Comparison of ENCODE assay signal across 1 cellular context in the genomic region with DNA sequence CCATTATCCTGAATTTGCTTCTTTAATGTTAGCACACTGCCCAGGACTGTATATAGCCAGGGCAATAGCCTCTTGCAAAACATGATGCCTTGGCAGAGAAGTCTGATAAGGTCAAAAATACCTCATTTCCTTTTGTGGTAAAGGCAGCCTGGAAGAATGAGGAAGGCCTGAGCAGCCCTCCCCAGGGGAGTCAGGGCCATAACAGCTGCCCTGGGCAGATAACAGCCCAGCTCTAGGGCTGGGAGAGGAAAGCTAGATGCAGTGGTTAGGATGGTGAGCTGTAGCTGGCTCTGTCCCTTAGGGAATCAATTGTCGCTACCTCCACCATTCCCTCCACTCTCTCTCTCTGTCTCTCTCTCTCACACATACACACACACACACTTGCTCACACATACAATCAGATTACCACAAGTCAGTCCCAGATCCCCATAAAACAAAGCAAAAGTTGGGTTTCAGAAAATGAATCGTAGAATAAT.
TF ChIP-seq lines count a peak whose summit lies in the region.

No MANE protein-coding gene starts in this region.

TF ChIP-seq in K562, 482 proteins besides CTCF, POLR2A, EP300 and RAD21 (continued from another document and continues in another):
- TF ChIP-seq, protein P1, sequence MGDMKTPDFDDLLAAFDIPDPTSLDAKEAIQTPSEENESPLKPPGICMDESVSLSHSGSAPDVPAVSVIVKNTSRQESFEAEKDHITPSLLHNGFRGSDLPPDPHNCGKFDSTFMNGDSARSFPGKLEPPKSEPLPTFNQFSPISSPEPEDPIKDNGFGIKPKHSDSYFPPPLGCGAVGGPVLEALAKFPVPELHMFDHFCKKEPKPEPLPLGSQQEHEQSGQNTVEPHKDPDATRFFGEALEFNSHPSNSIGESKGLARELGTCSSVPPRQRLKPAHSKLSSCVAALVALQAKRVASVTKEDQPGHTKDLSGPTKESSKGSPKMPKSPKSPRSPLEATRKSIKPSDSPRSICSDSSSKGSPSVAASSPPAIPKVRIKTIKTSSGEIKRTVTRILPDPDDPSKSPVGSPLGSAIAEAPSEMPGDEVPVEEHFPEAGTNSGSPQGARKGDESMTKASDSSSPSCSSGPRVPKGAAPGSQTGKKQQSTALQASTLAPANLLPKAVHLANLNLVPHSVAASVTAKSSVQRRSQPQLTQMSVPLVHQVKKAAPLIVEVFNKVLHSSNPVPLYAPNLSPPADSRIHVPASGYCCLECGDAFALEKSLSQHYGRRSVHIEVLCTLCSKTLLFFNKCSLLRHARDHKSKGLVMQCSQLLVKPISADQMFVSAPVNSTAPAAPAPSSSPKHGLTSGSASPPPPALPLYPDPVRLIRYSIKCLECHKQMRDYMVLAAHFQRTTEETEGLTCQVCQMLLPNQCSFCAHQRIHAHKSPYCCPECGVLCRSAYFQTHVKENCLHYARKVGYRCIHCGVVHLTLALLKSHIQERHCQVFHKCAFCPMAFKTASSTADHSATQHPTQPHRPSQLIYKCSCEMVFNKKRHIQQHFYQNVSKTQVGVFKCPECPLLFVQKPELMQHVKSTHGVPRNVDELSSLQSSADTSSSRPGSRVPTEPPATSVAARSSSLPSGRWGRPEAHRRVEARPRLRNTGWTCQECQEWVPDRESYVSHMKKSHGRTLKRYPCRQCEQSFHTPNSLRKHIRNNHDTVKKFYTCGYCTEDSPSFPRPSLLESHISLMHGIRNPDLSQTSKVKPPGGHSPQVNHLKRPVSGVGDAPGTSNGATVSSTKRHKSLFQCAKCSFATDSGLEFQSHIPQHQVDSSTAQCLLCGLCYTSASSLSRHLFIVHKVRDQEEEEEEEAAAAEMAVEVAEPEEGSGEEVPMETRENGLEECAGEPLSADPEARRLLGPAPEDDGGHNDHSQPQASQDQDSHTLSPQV (IDR thresholded peaks at IDR 0.05): peak; percentile 53
- TF ChIP-seq BCOR (IDR thresholded peaks at IDR 0.05): no peak
- TF ChIP-seq, protein P2, sequence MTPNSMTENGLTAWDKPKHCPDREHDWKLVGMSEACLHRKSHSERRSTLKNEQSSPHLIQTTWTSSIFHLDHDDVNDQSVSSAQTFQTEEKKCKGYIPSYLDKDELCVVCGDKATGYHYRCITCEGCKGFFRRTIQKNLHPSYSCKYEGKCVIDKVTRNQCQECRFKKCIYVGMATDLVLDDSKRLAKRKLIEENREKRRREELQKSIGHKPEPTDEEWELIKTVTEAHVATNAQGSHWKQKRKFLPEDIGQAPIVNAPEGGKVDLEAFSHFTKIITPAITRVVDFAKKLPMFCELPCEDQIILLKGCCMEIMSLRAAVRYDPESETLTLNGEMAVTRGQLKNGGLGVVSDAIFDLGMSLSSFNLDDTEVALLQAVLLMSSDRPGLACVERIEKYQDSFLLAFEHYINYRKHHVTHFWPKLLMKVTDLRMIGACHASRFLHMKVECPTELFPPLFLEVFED (CRISPR knock-in tag; conservative IDR thresholded peaks at IDR 0.05): peak; percentile 33; the same call in 1 of the 2 replicates
- TF ChIP-seq ZBTB17 (CRISPR knock-in tag; IDR thresholded peaks at IDR 0.05): peak; percentile 46; the same call in 1 of the 2 replicates
- TF ChIP-seq GABPA (tag; conservative IDR thresholded peaks at IDR 0.05; ENCODE audit: low read depth): peak; percentile 78
- peak; percentile 93 for TF ChIP-seq PML (IDR thresholded peaks at IDR 0.05; ENCODE audit: low read length)
- TF ChIP-seq, protein P3, sequence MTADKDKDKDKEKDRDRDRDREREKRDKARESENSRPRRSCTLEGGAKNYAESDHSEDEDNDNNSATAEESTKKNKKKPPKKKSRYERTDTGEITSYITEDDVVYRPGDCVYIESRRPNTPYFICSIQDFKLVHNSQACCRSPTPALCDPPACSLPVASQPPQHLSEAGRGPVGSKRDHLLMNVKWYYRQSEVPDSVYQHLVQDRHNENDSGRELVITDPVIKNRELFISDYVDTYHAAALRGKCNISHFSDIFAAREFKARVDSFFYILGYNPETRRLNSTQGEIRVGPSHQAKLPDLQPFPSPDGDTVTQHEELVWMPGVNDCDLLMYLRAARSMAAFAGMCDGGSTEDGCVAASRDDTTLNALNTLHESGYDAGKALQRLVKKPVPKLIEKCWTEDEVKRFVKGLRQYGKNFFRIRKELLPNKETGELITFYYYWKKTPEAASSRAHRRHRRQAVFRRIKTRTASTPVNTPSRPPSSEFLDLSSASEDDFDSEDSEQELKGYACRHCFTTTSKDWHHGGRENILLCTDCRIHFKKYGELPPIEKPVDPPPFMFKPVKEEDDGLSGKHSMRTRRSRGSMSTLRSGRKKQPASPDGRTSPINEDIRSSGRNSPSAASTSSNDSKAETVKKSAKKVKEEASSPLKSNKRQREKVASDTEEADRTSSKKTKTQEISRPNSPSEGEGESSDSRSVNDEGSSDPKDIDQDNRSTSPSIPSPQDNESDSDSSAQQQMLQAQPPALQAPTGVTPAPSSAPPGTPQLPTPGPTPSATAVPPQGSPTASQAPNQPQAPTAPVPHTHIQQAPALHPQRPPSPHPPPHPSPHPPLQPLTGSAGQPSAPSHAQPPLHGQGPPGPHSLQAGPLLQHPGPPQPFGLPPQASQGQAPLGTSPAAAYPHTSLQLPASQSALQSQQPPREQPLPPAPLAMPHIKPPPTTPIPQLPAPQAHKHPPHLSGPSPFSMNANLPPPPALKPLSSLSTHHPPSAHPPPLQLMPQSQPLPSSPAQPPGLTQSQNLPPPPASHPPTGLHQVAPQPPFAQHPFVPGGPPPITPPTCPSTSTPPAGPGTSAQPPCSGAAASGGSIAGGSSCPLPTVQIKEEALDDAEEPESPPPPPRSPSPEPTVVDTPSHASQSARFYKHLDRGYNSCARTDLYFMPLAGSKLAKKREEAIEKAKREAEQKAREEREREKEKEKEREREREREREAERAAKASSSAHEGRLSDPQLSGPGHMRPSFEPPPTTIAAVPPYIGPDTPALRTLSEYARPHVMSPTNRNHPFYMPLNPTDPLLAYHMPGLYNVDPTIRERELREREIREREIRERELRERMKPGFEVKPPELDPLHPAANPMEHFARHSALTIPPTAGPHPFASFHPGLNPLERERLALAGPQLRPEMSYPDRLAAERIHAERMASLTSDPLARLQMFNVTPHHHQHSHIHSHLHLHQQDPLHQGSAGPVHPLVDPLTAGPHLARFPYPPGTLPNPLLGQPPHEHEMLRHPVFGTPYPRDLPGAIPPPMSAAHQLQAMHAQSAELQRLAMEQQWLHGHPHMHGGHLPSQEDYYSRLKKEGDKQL (CRISPR knock-in tag; IDR thresholded peaks at IDR 0.05; ENCODE audit: borderline replicate concordance): no peak
- TF ChIP-seq CEBPB (tag; IDR thresholded peaks at IDR 0.05): peak; percentile 97
- peak; percentile 30 for TF ChIP-seq TBP (optimal IDR thresholded peaks at IDR 0.05; ENCODE audit: low read depth, low read length)
- TF ChIP-seq, protein P4, sequence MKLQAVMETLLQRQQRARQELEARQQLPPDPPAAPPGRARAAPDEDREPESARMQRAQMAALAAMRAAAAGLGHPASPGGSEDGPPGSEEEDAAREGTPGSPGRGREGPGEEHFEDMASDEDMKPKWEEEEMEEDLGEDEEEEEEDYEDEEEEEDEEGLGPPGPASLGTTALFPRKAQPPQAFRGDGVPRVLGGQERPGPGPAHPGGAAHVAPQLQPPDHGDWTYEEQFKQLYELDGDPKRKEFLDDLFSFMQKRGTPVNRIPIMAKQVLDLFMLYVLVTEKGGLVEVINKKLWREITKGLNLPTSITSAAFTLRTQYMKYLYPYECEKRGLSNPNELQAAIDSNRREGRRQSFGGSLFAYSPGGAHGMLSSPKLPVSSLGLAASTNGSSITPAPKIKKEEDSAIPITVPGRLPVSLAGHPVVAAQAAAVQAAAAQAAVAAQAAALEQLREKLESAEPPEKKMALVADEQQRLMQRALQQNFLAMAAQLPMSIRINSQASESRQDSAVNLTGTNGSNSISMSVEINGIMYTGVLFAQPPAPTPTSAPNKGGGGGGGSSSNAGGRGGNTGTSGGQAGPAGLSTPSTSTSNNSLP (IDR thresholded peaks at IDR 0.05; ENCODE audit: borderline replicate concordance, low read depth, low read length): peak; percentile 49; the same call in 1 of the 2 replicates
- TF ChIP-seq, protein P5, sequence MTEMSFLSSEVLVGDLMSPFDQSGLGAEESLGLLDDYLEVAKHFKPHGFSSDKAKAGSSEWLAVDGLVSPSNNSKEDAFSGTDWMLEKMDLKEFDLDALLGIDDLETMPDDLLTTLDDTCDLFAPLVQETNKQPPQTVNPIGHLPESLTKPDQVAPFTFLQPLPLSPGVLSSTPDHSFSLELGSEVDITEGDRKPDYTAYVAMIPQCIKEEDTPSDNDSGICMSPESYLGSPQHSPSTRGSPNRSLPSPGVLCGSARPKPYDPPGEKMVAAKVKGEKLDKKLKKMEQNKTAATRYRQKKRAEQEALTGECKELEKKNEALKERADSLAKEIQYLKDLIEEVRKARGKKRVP (CRISPR knock-in tag; IDR thresholded peaks at IDR 0.05): 0 out of 2 replicates have a peak, but pooled peaks have one; percentile 9
- TF ChIP-seq ZNF124 (CRISPR knock-in tag; IDR thresholded peaks at IDR 0.05): no peak
- TF ChIP-seq, protein P6, sequence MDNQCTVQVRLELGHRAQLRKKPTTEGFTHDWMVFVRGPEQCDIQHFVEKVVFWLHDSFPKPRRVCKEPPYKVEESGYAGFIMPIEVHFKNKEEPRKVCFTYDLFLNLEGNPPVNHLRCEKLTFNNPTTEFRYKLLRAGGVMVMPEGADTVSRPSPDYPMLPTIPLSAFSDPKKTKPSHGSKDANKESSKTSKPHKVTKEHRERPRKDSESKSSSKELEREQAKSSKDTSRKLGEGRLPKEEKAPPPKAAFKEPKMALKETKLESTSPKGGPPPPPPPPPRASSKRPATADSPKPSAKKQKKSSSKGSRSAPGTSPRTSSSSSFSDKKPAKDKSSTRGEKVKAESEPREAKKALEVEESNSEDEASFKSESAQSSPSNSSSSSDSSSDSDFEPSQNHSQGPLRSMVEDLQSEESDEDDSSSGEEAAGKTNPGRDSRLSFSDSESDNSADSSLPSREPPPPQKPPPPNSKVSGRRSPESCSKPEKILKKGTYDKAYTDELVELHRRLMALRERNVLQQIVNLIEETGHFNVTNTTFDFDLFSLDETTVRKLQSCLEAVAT (IDR thresholded peaks at IDR 0.05): peak; percentile 67 to 91; a peak in 2 of 4 replicates
- TF ChIP-seq EGR1 (conservative IDR thresholded peaks at IDR 0.05): 0 out of 2 replicates have a peak, but pooled peaks have one; percentile 20
- TF ChIP-seq, protein P7, sequence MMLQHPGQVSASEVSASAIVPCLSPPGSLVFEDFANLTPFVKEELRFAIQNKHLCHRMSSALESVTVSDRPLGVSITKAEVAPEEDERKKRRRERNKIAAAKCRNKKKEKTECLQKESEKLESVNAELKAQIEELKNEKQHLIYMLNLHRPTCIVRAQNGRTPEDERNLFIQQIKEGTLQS (IDR thresholded peaks at IDR 0.05): peak; percentile 58
- TF ChIP-seq, protein P7 (CRISPR knock-in tag; conservative IDR thresholded peaks at IDR 0.05): no peak
- peak; percentile 95 for TF ChIP-seq ATF7 (IDR thresholded peaks at IDR 0.05)
- TF ChIP-seq U2AF2 (optimal IDR thresholded peaks at IDR 0.05; ENCODE audit: low read depth, low read length): no peak
- TF ChIP-seq, protein P8, sequence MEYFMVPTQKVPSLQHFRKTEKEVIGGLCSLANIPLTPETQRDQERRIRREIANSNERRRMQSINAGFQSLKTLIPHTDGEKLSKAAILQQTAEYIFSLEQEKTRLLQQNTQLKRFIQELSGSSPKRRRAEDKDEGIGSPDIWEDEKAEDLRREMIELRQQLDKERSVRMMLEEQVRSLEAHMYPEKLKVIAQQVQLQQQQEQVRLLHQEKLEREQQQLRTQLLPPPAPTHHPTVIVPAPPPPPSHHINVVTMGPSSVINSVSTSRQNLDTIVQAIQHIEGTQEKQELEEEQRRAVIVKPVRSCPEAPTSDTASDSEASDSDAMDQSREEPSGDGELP (CRISPR knock-in tag; IDR thresholded peaks at IDR 0.05; ENCODE audit: borderline replicate concordance): peak; percentile 95
- peak; percentile 55; the same call in 1 of the 2 replicates for TF ChIP-seq OTX1 (CRISPR knock-in tag; IDR thresholded peaks at IDR 0.05)
- peak; percentile 89 for TF ChIP-seq CCNT2 (IDR thresholded peaks at IDR 0.05; ENCODE audit: borderline replicate concordance, extremely low read depth, insufficient read length, low read depth, low read length)
- TF ChIP-seq CBX5 (IDR thresholded peaks at IDR 0.05; ENCODE audit: borderline replicate concordance, low read depth): 0 out of 2 replicates have a peak, but pooled peaks have one; percentile 12
- TF ChIP-seq ZNF583 (CRISPR knock-in tag; IDR thresholded peaks at IDR 0.05): 0 out of 2 replicates have a peak, but pooled peaks have one; percentile 29
- TF ChIP-seq MBD2 (IDR thresholded peaks at IDR 0.05; ENCODE audit: borderline replicate concordance, low read depth): peak; percentile 73; the same call in 1 of the 2 replicates
- TF ChIP-seq, protein P9, sequence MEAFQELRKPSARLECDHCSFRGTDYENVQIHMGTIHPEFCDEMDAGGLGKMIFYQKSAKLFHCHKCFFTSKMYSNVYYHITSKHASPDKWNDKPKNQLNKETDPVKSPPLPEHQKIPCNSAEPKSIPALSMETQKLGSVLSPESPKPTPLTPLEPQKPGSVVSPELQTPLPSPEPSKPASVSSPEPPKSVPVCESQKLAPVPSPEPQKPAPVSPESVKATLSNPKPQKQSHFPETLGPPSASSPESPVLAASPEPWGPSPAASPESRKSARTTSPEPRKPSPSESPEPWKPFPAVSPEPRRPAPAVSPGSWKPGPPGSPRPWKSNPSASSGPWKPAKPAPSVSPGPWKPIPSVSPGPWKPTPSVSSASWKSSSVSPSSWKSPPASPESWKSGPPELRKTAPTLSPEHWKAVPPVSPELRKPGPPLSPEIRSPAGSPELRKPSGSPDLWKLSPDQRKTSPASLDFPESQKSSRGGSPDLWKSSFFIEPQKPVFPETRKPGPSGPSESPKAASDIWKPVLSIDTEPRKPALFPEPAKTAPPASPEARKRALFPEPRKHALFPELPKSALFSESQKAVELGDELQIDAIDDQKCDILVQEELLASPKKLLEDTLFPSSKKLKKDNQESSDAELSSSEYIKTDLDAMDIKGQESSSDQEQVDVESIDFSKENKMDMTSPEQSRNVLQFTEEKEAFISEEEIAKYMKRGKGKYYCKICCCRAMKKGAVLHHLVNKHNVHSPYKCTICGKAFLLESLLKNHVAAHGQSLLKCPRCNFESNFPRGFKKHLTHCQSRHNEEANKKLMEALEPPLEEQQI (IDR thresholded peaks at IDR 0.05): peak; percentile 89; the same call in 1 of the 2 replicates
- 0 out of 2 replicates have a peak, but pooled peaks have one; percentile 16 for TF ChIP-seq BACH1 (tag; IDR thresholded peaks at IDR 0.05)
- 0 out of 2 replicates have a peak, but pooled peaks have one; percentile 39 for TF ChIP-seq NCOA6 (IDR thresholded peaks at IDR 0.05)
- peak; percentile 99 for TF ChIP-seq ARID1B (IDR thresholded peaks at IDR 0.05)
